Comparison of ENCODE assay signal across 8 cellular contexts in the genomic region with DNA sequence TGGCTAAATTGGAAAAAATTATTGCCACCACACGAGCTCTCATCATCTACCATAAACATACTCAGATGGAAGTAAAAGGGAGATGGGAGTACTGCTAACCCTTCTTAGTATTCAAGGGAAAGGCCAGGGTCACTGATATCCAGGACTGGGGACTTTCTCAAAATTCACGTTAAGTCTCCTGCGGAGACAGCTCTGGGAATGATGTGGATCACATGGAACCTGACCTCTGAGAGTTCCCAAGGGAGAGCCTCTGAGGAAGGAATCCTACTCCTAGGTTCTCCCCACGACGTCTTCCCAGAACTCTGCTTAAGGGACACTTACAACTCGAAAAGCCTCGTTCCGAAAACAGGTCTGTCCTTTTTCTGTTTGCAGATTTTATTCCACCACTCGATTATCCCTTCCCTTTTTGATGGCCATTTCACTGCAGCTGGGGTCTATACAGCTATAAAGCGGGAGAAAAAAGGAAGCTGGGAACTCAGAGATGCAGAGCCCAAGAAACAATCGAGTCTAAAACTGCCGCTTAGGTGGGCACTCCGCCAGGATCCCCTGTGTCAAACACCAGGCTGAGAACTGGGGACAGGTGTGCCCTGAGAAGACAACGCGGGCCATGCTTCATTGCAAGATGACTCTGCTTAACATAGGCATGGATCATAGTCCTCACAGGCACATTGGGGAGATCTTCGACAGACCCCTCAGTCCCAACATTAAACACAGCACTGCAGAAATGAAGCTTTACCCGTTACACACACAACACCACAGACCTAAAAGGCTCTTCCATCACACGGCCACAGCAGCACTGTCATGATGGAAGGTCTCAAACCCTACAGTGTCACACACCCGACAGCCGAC. TPM values are rescaled to one million over a fixed set of nuclear protein-coding genes. Genes with fewer than 3 reads are reported as not detected.
DNase-seq lines count a peak whose midpoint lies in the region; ATAC-seq and TF ChIP-seq lines count a peak whose summit lies in the region.

No MANE protein-coding gene starts in this region.

- peak overlapping the region; percentile 94 to 99 (median 99) for H3K4me3 Mint-ChIP-seq in CD8-positive, alpha-beta memory T cell
- peak overlapping the region; percentile 98 for H3K4me3 Mint-ChIP-seq in HFFc6
- H3K4me3 Mint-ChIP-seq in nephron progenitor cell: peak overlapping the region; percentile 99

- CTCF ChIA-PET in CD8-positive, alpha-beta memory T cell (lab: Charles Lee): interaction anchor here (1.2 kb wide), 1 partner anchor 12 kb away, joined by 4 read pairs; no protein-coding TSS in a partner anchor
- CTCF ChIA-PET in SK-N-SH (lab: Yijun Ruan, JAX): no interaction called here

- no peaks in the 10 kb centered on the region for H3K27me3 ChIP-seq in CD8-positive, alpha-beta memory T cell (ENCODE audit: insufficient read depth, low read length, poor library complexity, severe bottlenecking)
- no peaks in the 10 kb centered on the region for H3K27me3 ChIP-seq in SK-N-SH (ENCODE audit: insufficient read depth)

- TF ChIP-seq EP300 in SK-N-SH (IDR thresholded peaks at IDR 0.05; ENCODE audit: borderline replicate concordance in 1 of 2, low read depth in 1 of 2, low read length in 1 of 2): no peak

- peaks cover 38 to 59% (median 46%) of the 10 kb centered on the region in 3 donors for H3K4me1 Mint-ChIP-seq in CD8-positive, alpha-beta memory T cell
- H3K4me1 Mint-ChIP-seq in HFFc6 (ENCODE audit: low read depth) (peaks cover 25% of the 10 kb centered on the region), nephron progenitor cell (peaks cover 28% of the 10 kb centered on the region)

- no peak for TF ChIP-seq RAD21 in SK-N-SH (IDR thresholded peaks at IDR 0.05; ENCODE audit: low read length)

- peaks cover 0 to 3% of the 10 kb centered on the region in 2 donors for H3K27me3 Mint-ChIP-seq in CD8-positive, alpha-beta memory T cell
- H3K27me3 Mint-ChIP-seq in HFFc6 (ENCODE audit: insufficient read depth) (peaks cover 6% of the 10 kb centered on the region), nephron progenitor cell (ENCODE audit: low read depth, poor library complexity) (peaks cover 10% of the 10 kb centered on the region)

- peaks cover 0 to 7% (median 0%) of the 10 kb centered on the region in 5 donors for H3K9me3 Mint-ChIP-seq in CD8-positive, alpha-beta memory T cell
- peaks cover 32% of the 10 kb centered on the region for H3K9me3 Mint-ChIP-seq in HFFc6
- peaks cover 78% of the 10 kb centered on the region for H3K9me3 Mint-ChIP-seq in nephron progenitor cell

- H3K27ac Mint-ChIP-seq in CD8-positive, alpha-beta memory T cell: peak overlapping the region; percentile 88 to 100 (median 96)
- H3K27ac Mint-ChIP-seq in HFFc6 (peak overlapping the region; percentile 88), nephron progenitor cell (peak overlapping the region; percentile 5)

- H3K4me1 ChIP-seq in CD8-positive, alpha-beta memory T cell (ENCODE audit: insufficient read depth, low read length): peaks cover 22% of the 10 kb centered on the region
- peaks cover 0 to 6% of the 10 kb centered on the region in 2 experiments; a peak in 1 of 4 replicates for H3K4me1 ChIP-seq in SK-N-SH (ENCODE audit: control insufficient read depth in 1 of 2, insufficient read depth in 2 of 2, low read depth in 1 of 2, low read length in 1 of 2)

- no peaks in the 10 kb centered on the region for H4K20me1 ChIP-seq in SK-N-SH (ENCODE audit: insufficient read depth)

- peak overlapping the region; percentile 78 for H3K9ac ChIP-seq in SK-N-SH

- H3K4me3 ChIP-seq in CD8-positive, alpha-beta memory T cell (ENCODE audit: low read length): peak overlapping the region; percentile 87
- peak overlapping the region; percentile 81 to 90 for H3K4me3 ChIP-seq in SK-N-SH (ENCODE audit: low read depth in 2 of 2, low read length in 1 of 2)

- H3F3A ChIP-seq in SK-N-SH (replicated peaks; ENCODE audit: insufficient read depth): no peaks in the 10 kb centered on the region

- H3K4me2 ChIP-seq in SK-N-SH: peak overlapping the region; percentile 75

- H2AFZ ChIP-seq in SK-N-SH (ENCODE audit: low read depth): peak overlapping the region; percentile 86

- H3K9me3 ChIP-seq in CD8-positive, alpha-beta memory T cell (ENCODE audit: low read length): no peaks in the 10 kb centered on the region
- no peaks in the 10 kb centered on the region; the same call in 1 of the 2 replicates for H3K9me3 ChIP-seq in SK-N-SH

- H3K36me3 Mint-ChIP-seq in CD8-positive, alpha-beta memory T cell: peaks cover 22 to 62% (median 39%) of the 10 kb centered on the region in 3 donors
- peaks cover 60% of the 10 kb centered on the region for H3K36me3 Mint-ChIP-seq in HFFc6 (ENCODE audit: low read depth)
- H3K36me3 Mint-ChIP-seq in nephron progenitor cell (ENCODE audit: low read depth): peaks cover 84% of the 10 kb centered on the region

- ATAC-seq in HG02852 (IDR thresholded peaks at IDR 0.05; ENCODE audit: unreplicated experiment): no peak

- H3K36me3 ChIP-seq in CD8-positive, alpha-beta memory T cell (ENCODE audit: insufficient read depth, low read length): peaks cover 21% of the 10 kb centered on the region
- peaks cover 21 to 28% of the 10 kb centered on the region in 2 experiments for H3K36me3 ChIP-seq in SK-N-SH (replicated peaks in 1 of 2; ENCODE audit: control insufficient read depth in 1 of 2, insufficient read depth in 2 of 2, low read length in 1 of 2)

- peaks cover 52% of the 10 kb centered on the region for H3K79me2 ChIP-seq in SK-N-SH (ENCODE audit: insufficient read depth)

- no peaks in the 10 kb centered on the region; the same call in 1 of the 2 replicates for H3K9me2 ChIP-seq in SK-N-SH

- 14% methylated on average over 20 of the region's 20 CpGs for WGBS in SK-N-SH (ENCODE audit: low lambda C conversion rate)

- no peak for TF ChIP-seq CTCF in HFFc6 (IDR thresholded peaks at IDR 0.05)
- no peak for TF ChIP-seq CTCF in SK-N-SH (IDR thresholded peaks at IDR 0.05)
- TF ChIP-seq CTCF in nephron progenitor cell (IDR thresholded peaks at IDR 0.05): no peak

- DNase-seq in CD8-positive, alpha-beta memory T cell: no peak
- no peak for DNase-seq in HFFc6
- no peak for DNase-seq in SK-N-SH
- DNase-seq in fibroblast of gingiva (ENCODE audit: low read depth): peak; percentile 4
- DNase-seq in nephron progenitor cell: no peak
- no peak for DNase-seq in HuH-7 (ENCODE audit: low spot score)
- DNase-seq in CD1c-positive myeloid dendritic cell (ENCODE audit: extremely low spot score): no peak

- H3K27ac ChIP-seq in CD8-positive, alpha-beta memory T cell (ENCODE audit: low read depth, low read length): peak overlapping the region; percentile 80
- H3K27ac ChIP-seq in SK-N-SH (ENCODE audit: low read depth in 2 of 2, low read length in 1 of 2): peak overlapping the region in 1 of 2 experiments; percentile 20; a peak in 2 of 4 replicates

- POLR2A ChIA-PET in CD8-positive, alpha-beta memory T cell (lab: Charles Lee): interaction anchor here (0.5 kb wide), 1 partner anchor 989 kb away, joined by 3 read pairs; no protein-coding TSS in a partner anchor
- POLR2A ChIA-PET in SK-N-SH (lab: Yijun Ruan, JAX): interaction anchor here (1.5 kb wide), 1 partner anchor 20 kb away, joined by 5 read pairs; a partner anchor contains a TSS

TF ChIP-seq in SK-N-SH, 30 proteins besides CTCF, POLR2A, EP300 and RAD21:
- TF ChIP-seq, protein P1, sequence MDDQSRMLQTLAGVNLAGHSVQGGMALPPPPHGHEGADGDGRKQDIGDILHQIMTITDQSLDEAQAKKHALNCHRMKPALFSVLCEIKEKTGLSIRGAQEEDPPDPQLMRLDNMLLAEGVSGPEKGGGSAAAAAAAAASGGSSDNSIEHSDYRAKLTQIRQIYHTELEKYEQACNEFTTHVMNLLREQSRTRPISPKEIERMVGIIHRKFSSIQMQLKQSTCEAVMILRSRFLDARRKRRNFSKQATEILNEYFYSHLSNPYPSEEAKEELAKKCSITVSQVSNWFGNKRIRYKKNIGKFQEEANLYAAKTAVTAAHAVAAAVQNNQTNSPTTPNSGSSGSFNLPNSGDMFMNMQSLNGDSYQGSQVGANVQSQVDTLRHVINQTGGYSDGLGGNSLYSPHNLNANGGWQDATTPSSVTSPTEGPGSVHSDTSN (IDR thresholded peaks at IDR 0.05): no peak
- TF ChIP-seq MEF2A (IDR thresholded peaks at IDR 0.05; ENCODE audit: borderline replicate concordance, low read depth) (no peak), TCF12 (IDR thresholded peaks at IDR 0.05) (no peak), RXRA (IDR thresholded peaks at IDR 0.05; ENCODE audit: borderline replicate concordance, low read depth) (no peak), GABPA (IDR thresholded peaks at IDR 0.05; ENCODE audit: low read depth) (no peak), NRF1 (IDR thresholded peaks at IDR 0.05; ENCODE audit: low read depth, low read length) (no peak), RCOR1 (IDR thresholded peaks at IDR 0.05; ENCODE audit: low read length) (no peak), FOXM1 (IDR thresholded peaks at IDR 0.05; ENCODE audit: low read depth) (no peak), JUND (IDR thresholded peaks at IDR 0.05) (no peak), CHD2 (IDR thresholded peaks at IDR 0.05; ENCODE audit: low read length, partially characterized antibody) (no peak), RFX5 (IDR thresholded peaks at IDR 0.05; ENCODE audit: low read length) (no peak), TEAD4 (IDR thresholded peaks at IDR 0.05; ENCODE audit: borderline replicate concordance, insufficient read depth) (no peak), MXI1 (IDR thresholded peaks at IDR 0.05; ENCODE audit: low read depth, low read length) (no peak), SIN3A (IDR thresholded peaks at IDR 0.05; ENCODE audit: borderline replicate concordance, low read depth, low read length) (no peak)
- TF ChIP-seq, protein P2, sequence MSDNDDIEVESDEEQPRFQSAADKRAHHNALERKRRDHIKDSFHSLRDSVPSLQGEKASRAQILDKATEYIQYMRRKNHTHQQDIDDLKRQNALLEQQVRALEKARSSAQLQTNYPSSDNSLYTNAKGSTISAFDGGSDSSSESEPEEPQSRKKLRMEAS (IDR thresholded peaks at IDR 0.05; ENCODE audit: low read depth): no peak

RNA-seq across cellular contexts. Expression of a gene that starts 0.8 kb away (rescaled TPM):
- total RNA-seq in CD8-positive, alpha-beta memory T cell: 1 to 10 TPM; 7.2 to 9.4 TPM
- polyA plus RNA-seq in CD8-positive, alpha-beta memory T cell: 14.7 TPM
- 1 to 10 TPM; 2.9 to 5.8 (median 4.2) TPM for total RNA-seq in HFFc6 (2021; fragmentation: NEBNext Ultra II Directional; extraction: Animal tissue kit (Norgen Biotek cat#: 25700))
- polyA plus RNA-seq in SK-N-SH (2012; rRNA removed): 4.1 and 4.5 TPM in 2 replicates
- 3.9 and 4.8 TPM in 2 replicates for polyA plus RNA-seq in SK-N-SH (2012; cell fraction: cytosol; rRNA removed)
- polyA plus RNA-seq in SK-N-SH (2012; cell fraction: nucleus; rRNA removed): 3.4 and 8.4 TPM in 2 replicates

RNA-seq across cellular contexts. Expression of a gene that starts 20.0 kb away (rescaled TPM):
- 1 to 10 TPM; 6.9 to 8.1 TPM for total RNA-seq in CD8-positive, alpha-beta memory T cell
- polyA plus RNA-seq in CD8-positive, alpha-beta memory T cell: 4.9 TPM
- 1 to 10 TPM; 4.6 to 6.9 (median 6.5) TPM for total RNA-seq in HFFc6 (2021; fragmentation: NEBNext Ultra II Directional; extraction: Animal tissue kit (Norgen Biotek cat#: 25700))
- polyA plus RNA-seq in SK-N-SH (2012; rRNA removed): 2.8 and 5.1 TPM in 2 replicates
- 2.8 and 3.5 TPM in 2 replicates for polyA plus RNA-seq in SK-N-SH (2012; cell fraction: cytosol; rRNA removed)
- polyA plus RNA-seq in SK-N-SH (2012; cell fraction: nucleus; rRNA removed): 7.9 and 15.2 TPM in 2 replicates

Comparison
In these comparisons a context has a peak if more than half of its experiments do, and no peak if none do; other contexts are left out.
1. H3K27ac Mint-ChIP-seq: peak in every context shown above with its lines; median percentile 96 in CD8-positive, alpha-beta memory T cell; 88 in HFFc6; 5 in nephron progenitor cell.